Comparison of ENCODE assay signal across 8 cellular contexts in the genomic region with DNA sequence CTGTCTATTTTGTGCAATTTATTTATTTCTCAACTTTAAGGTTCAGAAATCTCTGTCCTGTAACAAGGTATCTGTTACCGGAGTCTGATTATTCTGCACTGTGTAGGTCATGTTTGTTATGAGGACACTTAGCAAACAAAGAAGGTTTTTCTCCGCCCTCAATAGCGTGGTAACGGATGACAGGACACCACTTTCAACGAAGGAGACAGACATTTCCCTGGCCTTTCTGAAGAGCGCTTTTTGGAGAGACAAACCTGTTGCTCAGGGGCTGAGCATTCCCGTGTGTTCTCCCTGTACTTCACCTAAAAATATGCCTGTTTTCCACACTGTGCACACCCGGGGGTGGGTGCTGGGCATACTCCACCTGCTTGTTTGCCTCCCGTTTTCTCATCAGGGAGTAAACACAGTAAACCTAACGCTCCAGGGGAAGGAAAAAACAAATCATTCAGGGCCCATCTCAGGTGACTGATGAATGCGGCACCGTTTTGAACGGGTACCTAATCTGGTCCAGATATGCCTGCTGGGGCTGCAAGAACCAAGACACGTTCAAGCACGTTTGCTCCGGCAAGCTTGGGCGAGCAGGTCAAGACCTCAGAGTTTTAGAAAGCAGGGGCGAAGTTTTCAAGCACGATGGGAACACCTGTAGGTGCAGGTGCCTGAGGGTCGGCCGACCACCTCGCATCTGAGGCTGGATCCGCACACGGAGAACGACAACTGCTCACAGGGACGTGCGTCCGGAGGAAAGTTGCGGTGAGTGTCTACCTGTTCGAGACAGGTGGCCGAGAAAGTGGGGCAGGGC. TPM values are rescaled to one million over a fixed set of nuclear protein-coding genes. Genes with fewer than 3 reads are reported as not detected.
DNase-seq lines count a peak whose midpoint lies in the region; ATAC-seq and TF ChIP-seq lines count a peak whose summit lies in the region.

No MANE protein-coding gene starts in this region.

- TF ChIP-seq CTCF in colonic mucosa (IDR thresholded peaks at IDR 0.05): no peak

- H3K27me3 ChIP-seq in colonic mucosa: no peaks in the 10 kb centered on the region
- H3K27me3 ChIP-seq in mucosa of rectum (ENCODE audit: control insufficient read depth in 2 of 2, insufficient read depth in 2 of 2, low read length in 2 of 2): no peaks in the 10 kb centered on the region

- H3K9ac ChIP-seq in colonic mucosa (ENCODE audit: low read depth in 2 of 2, low read length in 2 of 2) (peak overlapping the region; percentile 77 to 81), mucosa of rectum (ENCODE audit: low read depth in 1 of 2, low read length in 2 of 2) (peak overlapping the region; percentile 47 to 83)

- H3K9me3 ChIP-seq in colonic mucosa: no peaks in the 10 kb centered on the region
- H3K9me3 ChIP-seq in mucosa of rectum (ENCODE audit: control insufficient read depth in 2 of 2, low read length in 2 of 2): no peaks in the 10 kb centered on the region

- DNase-seq in activated naive CD4-positive, alpha-beta T cell treated with Interleukin-2 at 50 U/mL for 16 hours: peak; percentile 14
- DNase-seq in activated naive CD4-positive, alpha-beta T cell (lab: John Stamatoyannopoulos, UW): no peak
- DNase-seq in NCI-H748 treated with DMSO at 0.1 percent for 48 hours (lab: John Stamatoyannopoulos, UW) (peak; percentile 92), colonic mucosa (peak; percentile 31), AG08395 (ENCODE audit: low spot score) (no peak)

- H3K4me1 ChIP-seq in colonic mucosa: peaks cover 4% of the 10 kb centered on the region
- H3K4me1 ChIP-seq in mucosa of rectum (ENCODE audit: control insufficient read depth in 2 of 2, insufficient read depth in 2 of 2, low read length in 2 of 2): peaks cover 14 to 20% of the 10 kb centered on the region in 2 donors

- H3K4me3 ChIP-seq in colonic mucosa: peak overlapping the region; percentile 91
- peak overlapping the region; percentile 84 to 85 for H3K4me3 ChIP-seq in mucosa of rectum (ENCODE audit: low read length in 2 of 2)

- intact Hi-C loops in colonic mucosa (cut with DNase I): no loop called here

- H3K27ac ChIP-seq in colonic mucosa (peak overlapping the region; percentile 47), mucosa of rectum (ENCODE audit: low read depth in 2 of 2, low read length in 2 of 2) (peak overlapping the region in 1 of 2 donors; percentile 23)

- ATAC-seq in GM18520 (IDR thresholded peaks at IDR 0.05; ENCODE audit: unreplicated experiment): no peak
- ATAC-seq in HG03442 (IDR thresholded peaks at IDR 0.05; ENCODE audit: unreplicated experiment): no peak

- H3K36me3 ChIP-seq in colonic mucosa (no peaks in the 10 kb centered on the region), mucosa of rectum (ENCODE audit: control insufficient read depth in 2 of 2, insufficient read depth in 2 of 2, low read length in 2 of 2) (no peaks in the 10 kb centered on the region)

RNA-seq across cellular contexts. Expression of a gene that starts 0.9 kb away (rescaled TPM):
- total RNA-seq in colonic mucosa: 10 to 100 TPM; 49.9 to 56.8 TPM

Comparison
In these comparisons a context has a peak if more than half of its experiments do, and no peak if none do; other contexts are left out.
1. DNase-seq: peak in activated naive CD4-positive, alpha-beta T cell treated with Interleukin-2 at 50 U/mL for 16 hours (single experiment), NCI-H748 treated with DMSO at 0.1 percent for 48 hours (single experiment) and colonic mucosa (single experiment); none in activated naive CD4-positive, alpha-beta T cell (0 of 4) and AG08395 (single experiment).